In the genomic region with DNA sequence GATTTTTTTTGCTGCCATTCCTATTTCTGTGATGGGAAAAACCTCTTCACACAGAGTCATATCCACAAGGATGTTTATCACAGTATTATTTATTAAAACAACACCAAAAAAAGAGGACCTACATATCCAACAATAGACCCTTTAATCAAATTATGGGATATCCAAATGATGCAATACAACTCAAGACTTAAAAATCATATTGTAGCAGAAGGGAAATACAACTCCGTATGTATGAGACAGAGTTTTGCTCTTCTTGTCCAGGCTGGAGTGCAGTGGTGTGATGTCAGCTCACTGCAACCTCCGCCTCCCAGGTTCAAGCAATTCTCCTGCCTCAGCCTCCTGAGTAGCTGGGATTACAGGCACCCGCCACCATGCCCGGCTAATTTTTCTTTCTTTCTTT, we compare ENCODE assay signal across 13 cellular contexts. TPM values are rescaled to one million over a fixed set of nuclear protein-coding genes. Genes with fewer than 3 reads are reported as not detected.
A peak's percentile ranks its signal among the peaks of the same experiment; 100 is the strongest.
DNase-seq lines count a peak whose midpoint lies in the region; ATAC-seq and TF ChIP-seq lines count a peak whose summit lies in the region.
"Not testable (repeated sequence)": the region's sequence is repeated elsewhere in the genome, so short reads cannot be mapped to it uniquely, and the experiment has no call there.
"Had no signal": no experiment of that assay in that cellular context is flagged by ENCODE, and none has a peak within 500 bp of the region (broad histone marks: within the 10 kb centered on the region; RNA-seq: fewer than 3 reads in every experiment).

No MANE protein-coding gene starts in this region.

- peak overlapping the region; percentile 52 for H3K4me2 ChIP-seq in Karpas-422 (ENCODE audit: low read depth, low read length, poor library complexity, severe bottlenecking)

- WGBS in psoas muscle, 3 donors = 61 to 77% (median 70%) methylated on average over 4 of the region's 4 CpGs

- intact Hi-C loops in breast epithelium (cut with DNase I; ENCODE audit: low total_unique reads); left ventricle myocardium inferior (cut with micrococcal nuclease); psoas muscle (cut with DNase I); upper lobe of right lung (cut with DNase I): not testable (repeated sequence)

- H3K9me2 ChIP-seq in Karpas-422 (replicated peaks; ENCODE audit: insufficient read depth, low read length) = not testable (repeated sequence)

- H3K27ac ChIP-seq in Karpas-422 (ENCODE audit: low read length) (peak overlapping the region; percentile 98), breast epithelium (peak overlapping the region; percentile 41 to 69), left ventricle myocardium inferior (replicated peaks) (peak overlapping the region; percentile 72), psoas muscle (peak overlapping the region; percentile 72), upper lobe of right lung (peak overlapping the region; percentile 24)

- H3K9me3 ChIP-seq in Karpas-422 (ENCODE audit: low read length); breast epithelium; left ventricle myocardium inferior (replicated peaks); psoas muscle; upper lobe of right lung: not testable (repeated sequence)

- in situ Hi-C loops in SK-MEL-5 (cut with HindIII; ENCODE audit: low pct_unique_long_range_greater_than_20kb, low sequenced_read_pairs) = not testable (repeated sequence)

- H3K9ac ChIP-seq in Karpas-422 (ENCODE audit: low read length) = peak overlapping the region; percentile 52

- H3K4me1 ChIP-seq in Karpas-422 (ENCODE audit: low read length) (peaks cover 80% of the 10 kb centered on the region), left ventricle myocardium inferior (peaks cover 43% of the 10 kb centered on the region), psoas muscle (peaks cover 29% of the 10 kb centered on the region), upper lobe of right lung (peaks cover 25% of the 10 kb centered on the region)
- H3K4me1 ChIP-seq in breast epithelium = not testable (repeated sequence)

- TF ChIP-seq CTCF in breast epithelium (IDR thresholded peaks at IDR 0.05); left ventricle myocardium inferior (IDR thresholded peaks at IDR 0.05; ENCODE audit: borderline replicate concordance); psoas muscle (IDR thresholded peaks at IDR 0.05); upper lobe of right lung (IDR thresholded peaks at IDR 0.05): not testable (repeated sequence)

- not testable (repeated sequence) for H4K20me1 ChIP-seq in Karpas-422 (ENCODE audit: insufficient read depth, low read depth, low read length)

- H3K79me2 ChIP-seq in Karpas-422 (ENCODE audit: low read length) = not testable (repeated sequence)

- H3K27me3 ChIP-seq in Karpas-422 (ENCODE audit: low read length); breast epithelium; left ventricle myocardium inferior (ENCODE audit: low read depth); psoas muscle (ENCODE audit: insufficient read depth in 3 of 3, low read length in 2 of 3); upper lobe of right lung: not testable (repeated sequence)

- not testable (repeated sequence) for TF ChIP-seq POLR2A in breast epithelium (IDR thresholded peaks at IDR 0.05)

- H2AFZ ChIP-seq in Karpas-422 (ENCODE audit: low read length) = peak overlapping the region; percentile 81

- H3K4me3 ChIP-seq in Karpas-422 (ENCODE audit: low read length) = peak overlapping the region; percentile 7
- not testable (repeated sequence) for H3K4me3 ChIP-seq in breast epithelium, left ventricle myocardium inferior, psoas muscle, upper lobe of right lung

- H3K36me3 ChIP-seq in Karpas-422 (ENCODE audit: insufficient read depth, low read length); breast epithelium; left ventricle myocardium inferior; psoas muscle (ENCODE audit: insufficient read depth in 1 of 2, low read depth in 1 of 2); upper lobe of right lung: not testable (repeated sequence)

- DNase-seq in Karpas-422 = peak; percentile 56
- DNase-seq in SK-MEL-5 (ENCODE audit: low read depth, low spot score) = peak; percentile 8
- DNase-seq in breast epithelium (ENCODE audit: low spot score in 2 of 2); left ventricle myocardium inferior; psoas muscle; upper lobe of right lung: not testable (repeated sequence)

- ATAC-seq in psoas muscle, upper lobe of right lung: not testable (repeated sequence)

RNA-seq across cellular contexts. Expression of gene RPS6KL1, which starts 9.9 kb away (rescaled TPM):
- total RNA-seq in Karpas-422 (2014; rRNA removed; shearing (Covaris generic); ENCODE audit: low replicate concordance) = 34.3 and 60.2 TPM in 2 replicates
- total RNA-seq in SK-MEL-5 (2014; rRNA removed; shearing (Covaris generic)) = 0.53 and 1.3 TPM in 2 replicates
- polyA plus RNA-seq in SK-MEL-5 (2015; cell fraction: cytosol; rRNA removed) = 0.57 and 1.4 TPM in 2 replicates
- 0.69 and 2.5 TPM in 2 replicates for polyA plus RNA-seq in SK-MEL-5 (2015; cell fraction: nucleus; rRNA removed)
- total RNA-seq in breast epithelium (1 to 10 TPM; 2.9 to 5.6 (median 3.3) TPM), left ventricle myocardium inferior (20.5 TPM), psoas muscle (10 to 100 TPM; 23.0 to 34.1 (median 28.1) TPM), upper lobe of right lung (5.1 TPM)
- 10 to 100 TPM in 2 of 3 donors, 1 to 10 TPM in 1; 9.4 to 25.6 (median 11.1) TPM for polyA plus RNA-seq in psoas muscle
- total RNA-seq: SJSA1 had no signal

RNA-seq across cellular contexts. Expression of gene PGF, which starts 22.5 kb away (rescaled TPM):
- total RNA-seq in Karpas-422 (2014; rRNA removed; shearing (Covaris generic); ENCODE audit: low replicate concordance) = 3.5 and 8.3 TPM in 2 replicates
- total RNA-seq in SK-MEL-5 (2014; rRNA removed; shearing (Covaris generic)) = 19.3 and 22.0 TPM in 2 replicates
- polyA plus RNA-seq in SK-MEL-5 (2015; cell fraction: cytosol; rRNA removed) = 26.1 and 35.8 TPM in 2 replicates
- 7.8 and 13.2 TPM in 2 replicates for polyA plus RNA-seq in SK-MEL-5 (2015; cell fraction: nucleus; rRNA removed)
- total RNA-seq in breast epithelium (10 to 100 TPM in 1 of 3 donors, 1 to 10 TPM in 2; 3.7 to 17.9 (median 8.2) TPM), left ventricle myocardium inferior (4.2 TPM), psoas muscle (1 to 10 TPM; 4.1 to 9.8 (median 8.1) TPM), upper lobe of right lung (4.7 TPM)
- polyA plus RNA-seq in psoas muscle = 1 to 10 TPM; 2.5 to 9.2 (median 2.6) TPM

RNA-seq across cellular contexts. Expression of gene DLST, which starts 51.2 kb away (rescaled TPM):
- total RNA-seq in Karpas-422 (2014; rRNA removed; shearing (Covaris generic); ENCODE audit: low replicate concordance) = 101 and 105 TPM in 2 replicates
- 42.7 and 51.6 TPM in 2 replicates for total RNA-seq in SK-MEL-5 (2014; rRNA removed; shearing (Covaris generic))
- polyA plus RNA-seq in SK-MEL-5 (2015; cell fraction: cytosol; rRNA removed) = 101 and 145 TPM in 2 replicates
- 180 and 193 TPM in 2 replicates for polyA plus RNA-seq in SK-MEL-5 (2015; cell fraction: nucleus; rRNA removed)
- 100 to 1,000 TPM in 1 of 3 donors, 10 to 100 TPM in 2; 73.4 to 104 (median 76.1) TPM for total RNA-seq in breast epithelium
- total RNA-seq in left ventricle myocardium inferior = 230 TPM
- 100 to 1,000 TPM; 133 to 221 (median 144) TPM for total RNA-seq in psoas muscle
- polyA plus RNA-seq in psoas muscle = 100 to 1,000 TPM in 2 of 3 donors, 10 to 100 TPM in 1; 97.7 to 162 (median 123) TPM
- 90.1 TPM for total RNA-seq in upper lobe of right lung

RNA-seq across cellular contexts. Expression of gene PROX2, which starts 57.0 kb away (rescaled TPM):
- 2.3 and 2.6 TPM in 2 replicates for total RNA-seq in Karpas-422 (2014; rRNA removed; shearing (Covaris generic); ENCODE audit: low replicate concordance)
- not detected in 2 replicates for total RNA-seq in SK-MEL-5 (2014; rRNA removed; shearing (Covaris generic))
- polyA plus RNA-seq in SK-MEL-5 (2015; cell fraction: cytosol; rRNA removed) = not detected in 2 replicates
- polyA plus RNA-seq in SK-MEL-5 (2015; cell fraction: nucleus; rRNA removed) = not detected in 2 replicates
- total RNA-seq in breast epithelium = not detected
- not detected for total RNA-seq in left ventricle myocardium inferior
- not detected for total RNA-seq in psoas muscle
- polyA plus RNA-seq in psoas muscle = not detected
- total RNA-seq in upper lobe of right lung = not detected
- total RNA-seq: Caco-2, GM23248, H7, LHCN-M2, Right ventricle myocardium superior, SJSA1 had no signal
- polyA plus RNA-seq: A549 had no signal

Comparison
In these comparisons a context has a peak if more than half of its experiments do, and no peak if none do; other contexts are left out.
1. H3K27ac ChIP-seq: peak in every context shown above with its lines; median percentile 98 in Karpas-422; 72 in left ventricle myocardium inferior; 72 in psoas muscle; 55 in breast epithelium; 24 in upper lobe of right lung.